ENCODE assay signal across 1 cellular context in genomic region chr17:2755941-2756724, GRCh38.
TF ChIP-seq lines count a peak whose summit lies in the region.

No MANE protein-coding gene starts in this region.

TF ChIP-seq in HepG2, 621 proteins besides CTCF, POLR2A, EP300 and RAD21 (continues in another document):
- TF ChIP-seq ZNF607 (CRISPR knock-in tag; IDR thresholded peaks at IDR 0.05; ENCODE audit: borderline replicate concordance) (no peak), AGO2 (optimal IDR thresholded peaks at IDR 0.05; ENCODE audit: low read depth, low read length) (no peak), NR0B2 (CRISPR knock-in tag; IDR thresholded peaks at IDR 0.05) (no peak), DPF2 (CRISPR knock-in tag; IDR thresholded peaks at IDR 0.05; ENCODE audit: borderline replicate concordance, low read depth) (no peak), YEATS2 (CRISPR knock-in tag; IDR thresholded peaks at IDR 0.05; ENCODE audit: borderline replicate concordance) (no peak), ZBTB7A (CRISPR knock-in tag; IDR thresholded peaks at IDR 0.05) (no peak), MAFF (IDR thresholded peaks at IDR 0.05; ENCODE audit: low read depth, low read length) (no peak), SIX4 (CRISPR knock-in tag; IDR thresholded peaks at IDR 0.05) (peak; percentile 95), BCL3 (CRISPR knock-in tag; IDR thresholded peaks at IDR 0.05) (no peak), ZNF687 (CRISPR knock-in tag; IDR thresholded peaks at IDR 0.05) (peak; percentile 32; the same call in 1 of the 2 replicates), ONECUT2 (CRISPR knock-in tag; IDR thresholded peaks at IDR 0.05) (no peak), MTF2 (CRISPR knock-in tag; IDR thresholded peaks at IDR 0.05; ENCODE audit: borderline replicate concordance) (no peak), ZNF251 (CRISPR knock-in tag; IDR thresholded peaks at IDR 0.05) (no peak), THRA (CRISPR knock-in tag; IDR thresholded peaks at IDR 0.05; ENCODE audit: borderline replicate concordance) (no peak), STAT5B (CRISPR knock-in tag; IDR thresholded peaks at IDR 0.05) (no peak), ZNF496 (CRISPR knock-in tag; IDR thresholded peaks at IDR 0.05; ENCODE audit: insufficient replicate concordance) (no peak), ZNF446 (CRISPR knock-in tag; IDR thresholded peaks at IDR 0.05) (no peak), ZNF121 (CRISPR knock-in tag; IDR thresholded peaks at IDR 0.05) (0 out of 2 replicates have a peak, but pooled peaks have one; percentile 8), CHCHD3 (CRISPR knock-in tag; IDR thresholded peaks at IDR 0.05) (no peak), PCBP1 (IDR thresholded peaks at IDR 0.05; ENCODE audit: borderline replicate concordance, low read depth, low read length) (0 out of 2 replicates have a peak, but pooled peaks have one; percentile 44), ZFP82 (CRISPR knock-in tag; IDR thresholded peaks at IDR 0.05; ENCODE audit: borderline replicate concordance) (no peak), EZH2 (conservative IDR thresholded peaks at IDR 0.05; ENCODE audit: low read depth, low read length) (no peak), FOXM1 (CRISPR knock-in tag; IDR thresholded peaks at IDR 0.05) (no peak), ZFP91 (CRISPR knock-in tag; IDR thresholded peaks at IDR 0.05; ENCODE audit: borderline replicate concordance) (peak; percentile 14; the same call in 1 of the 2 replicates), PHF21A (CRISPR knock-in tag; IDR thresholded peaks at IDR 0.05) (0 out of 2 replicates have a peak, but pooled peaks have one; percentile 27), SRY (CRISPR knock-in tag; IDR thresholded peaks at IDR 0.05) (peak; percentile 33; the same call in 1 of the 2 replicates), SIX1 (CRISPR knock-in tag; IDR thresholded peaks at IDR 0.05; ENCODE audit: borderline replicate concordance) (peak; percentile 94), TIGD3 (CRISPR knock-in tag; IDR thresholded peaks at IDR 0.05; ENCODE audit: borderline replicate concordance) (no peak), ZNF263 (CRISPR knock-in tag; IDR thresholded peaks at IDR 0.05) (peak; percentile 90), ZNF460 (CRISPR knock-in tag; IDR thresholded peaks at IDR 0.05; ENCODE audit: borderline replicate concordance) (no peak), USF2 (IDR thresholded peaks at IDR 0.05; ENCODE audit: low read depth, low read length) (no peak), USF2 (CRISPR knock-in tag; IDR thresholded peaks at IDR 0.05; ENCODE audit: borderline replicate concordance) (no peak), IRF2 (CRISPR knock-in tag; IDR thresholded peaks at IDR 0.05) (no peak), SMAD1 (CRISPR knock-in tag; IDR thresholded peaks at IDR 0.05; ENCODE audit: borderline replicate concordance, low read depth) (no peak), FOXP4 (CRISPR knock-in tag; IDR thresholded peaks at IDR 0.05) (no peak), SOX6 (IDR thresholded peaks at IDR 0.05) (no peak), SOX6 (CRISPR knock-in tag; IDR thresholded peaks at IDR 0.05) (0 out of 2 replicates have a peak, but pooled peaks have one; percentile 12), ZNF576 (CRISPR knock-in tag; IDR thresholded peaks at IDR 0.05) (0 out of 2 replicates have a peak, but pooled peaks have one; percentile 23), ZNF12 (CRISPR knock-in tag; IDR thresholded peaks at IDR 0.05) (no peak), ZNF430 (CRISPR knock-in tag; IDR thresholded peaks at IDR 0.05) (no peak), ZMYM2 (CRISPR knock-in tag; IDR thresholded peaks at IDR 0.05) (no peak), TERF1 (CRISPR knock-in tag; IDR thresholded peaks at IDR 0.05) (no peak), IRF9 (CRISPR knock-in tag; IDR thresholded peaks at IDR 0.05; ENCODE audit: borderline replicate concordance) (0 out of 2 replicates have a peak, but pooled peaks have one; percentile 19), CREB1 (IDR thresholded peaks at IDR 0.05) (no peak), CREB1 (CRISPR knock-in tag; IDR thresholded peaks at IDR 0.05) (no peak), RCOR2 (CRISPR knock-in tag; IDR thresholded peaks at IDR 0.05) (no peak), ZNF777 (CRISPR knock-in tag; IDR thresholded peaks at IDR 0.05) (peak; percentile 26; the same call in 1 of the 2 replicates), ZMYM3 (CRISPR knock-in tag; IDR thresholded peaks at IDR 0.05) (0 out of 2 replicates have a peak, but pooled peaks have one; percentile 22)
